In genomic region chr1:61472876-61473275, GRCh38 we compare ENCODE assay signal across 33 cellular contexts.
DNase-seq lines count a peak whose midpoint lies in the region; ATAC-seq, FAIRE-seq and TF ChIP-seq lines count a peak whose summit lies in the region.
"Had no signal": no experiment of that assay in that cellular context is flagged by ENCODE, and none has a peak within 500 bp of the region (broad histone marks: within the 10 kb centered on the region; RNA-seq: fewer than 3 reads in every experiment).

No MANE protein-coding gene starts in this region.

- peaks cover 15% of the 10 kb centered on the region for H3K4me1 Mint-ChIP-seq in MCF 10A (ENCODE audit: insufficient read depth, unreplicated experiment)
- peaks cover 0 to 2% of the 10 kb centered on the region in 2 donors for H3K4me1 Mint-ChIP-seq in natural killer cell treated with Interleukin-12 subunit alpha and Interleukin-12 subunit beta and Interleukin-15 and Interleukin-18, amount 100 ng/mL, for 72 hours (ENCODE audit: low read depth in 2 of 2)
- H3K4me1 Mint-ChIP-seq: activated CD4-positive, alpha-beta T cell treated with anti-CD3 and anti-CD28 coated beads, Interleukin-2, amount 10 ng/mL, durations not matched to agents 24 days and 14 days had no signal

- H3K4me1 ChIP-seq in breast epithelium (no peaks in the 10 kb centered on the region), keratinocyte (ENCODE audit: control insufficient read depth, extremely low read depth, insufficient read depth, low read length) (peaks cover 6% of the 10 kb centered on the region), ovary (ENCODE audit: insufficient read depth) (no peaks in the 10 kb centered on the region)
- H3K4me1 ChIP-seq: heart right ventricle, lower lobe of right lung, pancreas, upper lobe of right lung had no signal

- TF ChIP-seq CTCF in MCF 10A (IDR thresholded peaks at IDR 0.05; ENCODE audit: unreplicated experiment) (no peak), breast epithelium (IDR thresholded peaks at IDR 0.05) (no peak), epithelial cell of esophagus (IDR thresholded peaks at IDR 0.05; ENCODE audit: insufficient read depth, low read depth, low read length, missing control alignments) (no peak), keratinocyte (optimal IDR thresholded peaks at IDR 0.05 in 1 of 3, IDR thresholded peaks at IDR 0.05 in 1 of 3, conservative IDR thresholded peaks at IDR 0.05 in 1 of 3; ENCODE audit: extremely low read depth in 1 of 3, insufficient read depth in 2 of 3, low read length in 3 of 3) (no peak), ovary (IDR thresholded peaks at IDR 0.05) (no peak)

- H3K9ac ChIP-seq in keratinocyte (ENCODE audit: control insufficient read depth, extremely low read depth, insufficient read depth, low read length) = no peak overlapping the region

- H3K27ac ChIP-seq in breast epithelium = no peak overlapping the region
- no peak overlapping the region for H3K27ac ChIP-seq in keratinocyte (ENCODE audit: control insufficient read depth, insufficient read depth, low read length)
- no peak overlapping the region for H3K27ac ChIP-seq in ovary
- H3K27ac ChIP-seq: 22Rv1, heart right ventricle, lower lobe of right lung, pancreas, upper lobe of right lung, VCaP had no signal

- no peak for TF ChIP-seq POLR2A in breast epithelium (IDR thresholded peaks at IDR 0.05)
- TF ChIP-seq POLR2A in ovary (IDR thresholded peaks at IDR 0.05) = no peak

- H3K4me3 ChIP-seq in breast epithelium (no peak overlapping the region), epithelial cell of esophagus (ENCODE audit: low read length) (no peak overlapping the region), keratinocyte (ENCODE audit: control insufficient read depth in 2 of 3, extremely low read depth in 1 of 3, insufficient read depth in 2 of 3, low read depth in 1 of 3, low read length in 3 of 3) (no peak overlapping the region), ovary (no peak overlapping the region)
- H3K4me3 ChIP-seq: heart right ventricle, lower lobe of right lung, pancreas, upper lobe of right lung had no signal

- intact Hi-C loops in MCF 10A (cut with micrococcal nuclease) (loop anchor here (5.0 kb wide), 2 partner anchors 114 to 269 kb away; partner anchors contain the start of gene PATJ), breast epithelium (cut with DNase I; ENCODE audit: low total_unique reads) (no loop called here), ovary (cut with DNase I) (no loop called here)

- H3K27me3 Mint-ChIP-seq in MCF 10A (ENCODE audit: insufficient read depth, unreplicated experiment) = no peaks in the 10 kb centered on the region
- peaks cover 16 to 28% of the 10 kb centered on the region in 2 donors for H3K27me3 Mint-ChIP-seq in natural killer cell treated with Interleukin-12 subunit alpha and Interleukin-12 subunit beta and Interleukin-15 and Interleukin-18, amount 100 ng/mL, for 72 hours
- H3K27me3 Mint-ChIP-seq: activated CD4-positive, alpha-beta T cell treated with anti-CD3 and anti-CD28 coated beads, Interleukin-2, amount 10 ng/mL, durations not matched to agents 24 days and 14 days had no signal

- H3K4me3 Mint-ChIP-seq in MCF 10A (ENCODE audit: unreplicated experiment) = no peak overlapping the region
- H3K4me3 Mint-ChIP-seq in natural killer cell treated with Interleukin-12 subunit alpha and Interleukin-12 subunit beta and Interleukin-15 and Interleukin-18, amount 100 ng/mL, for 72 hours = no peak overlapping the region
- H3K4me3 Mint-ChIP-seq: activated CD4-positive, alpha-beta T cell treated with anti-CD3 and anti-CD28 coated beads, Interleukin-2, amount 10 ng/mL, durations not matched to agents 24 days and 14 days; activated T-cell treated with anti-CD3 and anti-CD28 coated beads, Interleukin-2, amount 50 U/mL, for 72 hours; CD8-positive, alpha-beta T cell; nephron progenitor cell had no signal

- no peak overlapping the region for H3K27ac Mint-ChIP-seq in MCF 10A (ENCODE audit: low read depth, unreplicated experiment)
- H3K27ac Mint-ChIP-seq in natural killer cell treated with Interleukin-12 subunit alpha and Interleukin-12 subunit beta and Interleukin-15 and Interleukin-18, amount 100 ng/mL, for 72 hours = no peak overlapping the region
- H3K27ac Mint-ChIP-seq: activated CD4-positive, alpha-beta T cell treated with anti-CD3 and anti-CD28 coated beads, Interleukin-2, amount 10 ng/mL, durations not matched to agents 24 days and 14 days; activated T-cell treated with anti-CD3 and anti-CD28 coated beads, Interleukin-2, amount 50 U/mL, for 72 hours; CD8-positive, alpha-beta T cell; nephron progenitor cell had no signal

- H4K20me1 ChIP-seq in keratinocyte (ENCODE audit: control insufficient read depth, extremely low read depth, insufficient read depth, low read length) = no peaks in the 10 kb centered on the region

- TF ChIP-seq EP300 in ovary (IDR thresholded peaks at IDR 0.05) = no peak

- peak; percentile 79 for DNase-seq in MCF 10A (ENCODE audit: unreplicated experiment)
- DNase-seq in breast epithelium (ENCODE audit: low spot score in 2 of 2) = no peak
- DNase-seq in epithelial cell of esophagus (ENCODE audit: low read depth) = peak; percentile 78
- no peak for DNase-seq in keratinocyte (ENCODE audit: low read depth, low spot score)
- DNase-seq in natural killer cell treated with Interleukin-12 subunit alpha and Interleukin-12 subunit beta and Interleukin-15 and Interleukin-18, amount 100 ng/mL, for 72 hours (ENCODE audit: low spot score) = no peak
- no peak for DNase-seq in ovary
- no peak for DNase-seq in pons (ENCODE audit: low spot score)
- DNase-seq: activated CD4-positive, alpha-beta T cell treated with anti-CD3 and anti-CD28 coated beads, Interleukin-2, amount 10 ng/mL, durations not matched to agents 24 days and 14 days; activated naive CD4-positive, alpha-beta T cell; activated T-cell treated with anti-CD3 and anti-CD28 coated beads, Interleukin-2, amount 50 U/mL, for 72 hours; AML-193; caudate nucleus; CD8-positive, alpha-beta T cell; EL; H7; heart right ventricle; kidney glomerular epithelial cell; lower lobe of right lung; NCI-H1048; NCI-H1694 treated with DMSO at 0.1 percent for 48 hours; NCI-H2171; NCI-H510A treated with DMSO at 0.1 percent for 48 hours; nephron progenitor cell; pancreas; right cardiac atrium; stimulated activated CD4-positive, alpha-beta T cell treated with anti-CD3 and anti-CD28 coated beads, Interleukin-12 subunit alpha, Interleukin-12 subunit beta, amount 100 ng/mL, for 4 hours; stimulated activated CD4-positive, alpha-beta T cell treated with anti-CD3 and anti-CD28 coated beads, Interleukin-4, amount 100 ng/mL, for 1 hour; substantia nigra; upper lobe of right lung had no signal

- H2AFZ ChIP-seq in keratinocyte (ENCODE audit: control insufficient read depth, low read length) = no peak overlapping the region

- BruUV-seq in MCF 10A (replicated peaks; lab: Mats Ljungman, UMichigan) = no TSS peak

- no peaks in the 10 kb centered on the region for H3K9me3 ChIP-seq in breast epithelium
- H3K9me3 ChIP-seq in keratinocyte (ENCODE audit: control insufficient read depth, low read depth, low read length) = no peaks in the 10 kb centered on the region
- no peaks in the 10 kb centered on the region for H3K9me3 ChIP-seq in ovary
- H3K9me3 ChIP-seq: heart right ventricle, lower lobe of right lung, pancreas, upper lobe of right lung had no signal

- dilution Hi-C loops in keratinocyte (cut with MboI; ENCODE audit: extremely low pct_ligation_motif_present, low sequenced_read_pairs) = no loop called here

- 43 to 60% (median 59%) methylated on average over 3 of the region's 3 CpGs for WGBS in ovary, 3 donors

- H3K9me3 Mint-ChIP-seq in MCF 10A (ENCODE audit: unreplicated experiment) = no peaks in the 10 kb centered on the region
- H3K9me3 Mint-ChIP-seq in natural killer cell treated with Interleukin-12 subunit alpha and Interleukin-12 subunit beta and Interleukin-15 and Interleukin-18, amount 100 ng/mL, for 72 hours = no peaks in the 10 kb centered on the region
- H3K9me3 Mint-ChIP-seq: activated CD4-positive, alpha-beta T cell treated with anti-CD3 and anti-CD28 coated beads, Interleukin-2, amount 10 ng/mL, durations not matched to agents 24 days and 14 days; activated T-cell treated with anti-CD3 and anti-CD28 coated beads, Interleukin-2, amount 50 U/mL, for 72 hours; CD8-positive, alpha-beta T cell; nephron progenitor cell had no signal

- H3K36me3 Mint-ChIP-seq in MCF 10A (ENCODE audit: insufficient read depth, unreplicated experiment) = peaks cover 6% of the 10 kb centered on the region
- no peaks in the 10 kb centered on the region for H3K36me3 Mint-ChIP-seq in natural killer cell treated with Interleukin-12 subunit alpha and Interleukin-12 subunit beta and Interleukin-15 and Interleukin-18, amount 100 ng/mL, for 72 hours
- H3K36me3 Mint-ChIP-seq: CD8-positive, alpha-beta T cell had no signal

- CTCF ChIA-PET in MCF 10A (lab: Yijun Ruan, JAX) = no interaction called here

- FAIRE-seq in keratinocyte (lab: Jason Lieb, UNC) = peak; percentile 89
- FAIRE-seq: pancreas had no signal

- H3K79me2 ChIP-seq in keratinocyte (ENCODE audit: control insufficient read depth, insufficient read depth, low read length) = no peaks in the 10 kb centered on the region

- H3K27me3 ChIP-seq in breast epithelium (no peaks in the 10 kb centered on the region), keratinocyte (ENCODE audit: control insufficient read depth, extremely low read depth, insufficient read depth, low read length) (no peaks in the 10 kb centered on the region), ovary (no peaks in the 10 kb centered on the region)
- H3K27me3 ChIP-seq: heart right ventricle, pancreas, upper lobe of right lung had no signal

- POLR2A ChIA-PET in MCF 10A (lab: Yijun Ruan, JAX) = interaction anchor here (0.8 to 1.1 kb wide), 4 partner anchors 8 to 206 kb away, joined by 3 to 5 read pairs (median 3); no protein-coding TSS in a partner anchor

- no peak for ATAC-seq in natural killer cell treated with Interleukin-12 subunit alpha and Interleukin-12 subunit beta and Interleukin-15 and Interleukin-18, amount 100 ng/mL, for 72 hours
- ATAC-seq in HG03025 (IDR thresholded peaks at IDR 0.05; ENCODE audit: low FRiP score, unreplicated experiment) = no peak
- ATAC-seq: activated T-cell treated with anti-CD3 and anti-CD28 coated beads, Interleukin-2, amount 50 U/mL, for 72 hours; CD8-positive, alpha-beta T cell; heart right ventricle; lower lobe of right lung; pancreas; Right ventricle myocardium inferior; upper lobe of right lung had no signal

- H3K9me1 ChIP-seq in keratinocyte (ENCODE audit: control insufficient read depth, extremely low read depth, insufficient read depth, low read length) = no peaks in the 10 kb centered on the region

- H3K36me3 ChIP-seq in breast epithelium (no peaks in the 10 kb centered on the region), keratinocyte (ENCODE audit: control insufficient read depth in 2 of 2, extremely low read depth in 1 of 2, insufficient read depth in 2 of 2, low read length in 2 of 2) (no peaks in the 10 kb centered on the region), ovary (no peaks in the 10 kb centered on the region)
- H3K36me3 ChIP-seq: heart right ventricle, lower lobe of right lung, pancreas, upper lobe of right lung had no signal

- H3K4me2 ChIP-seq in keratinocyte (ENCODE audit: control insufficient read depth, extremely low read depth, insufficient read depth, low read depth, low read length) = no peak overlapping the region

Comparison
In these comparisons a context has a peak if more than half of its experiments do, and no peak if none do; other contexts are left out.
1. DNase-seq: peak in MCF 10A (single experiment) and epithelial cell of esophagus (single experiment); none in breast epithelium (0 of 2), keratinocyte (single experiment), natural killer cell treated with Interleukin-12 subunit alpha and Interleukin-12 subunit beta and Interleukin-15 and Interleukin-18, amount 100 ng/mL, for 72 hours (single experiment), ovary (0 of 5) and pons (single experiment).